17 cellular contexts compared by ENCODE assay signal in genomic region chr16:12315330-12316138, GRCh38.
DNase-seq lines count a peak whose midpoint lies in the region; ATAC-seq and TF ChIP-seq lines count a peak whose summit lies in the region.
"Had no signal": no experiment of that assay in that cellular context is flagged by ENCODE, and none has a peak within 500 bp of the region (broad histone marks: within the 10 kb centered on the region; RNA-seq: fewer than 3 reads in every experiment).

No MANE protein-coding gene starts in this region.

- H3K36me3 Mint-ChIP-seq in H9 (ENCODE audit: insufficient read depth in 1 of 3, low read depth in 3 of 3), result no peaks in the 10 kb centered on the region

- no peak overlapping the region for H3K4me2 ChIP-seq in H9 (ENCODE audit: insufficient read depth, insufficient read length, low read length)
- peak overlapping the region; percentile 80 for H3K4me2 ChIP-seq in OCI-LY7 (ENCODE audit: low read length)

- H2BK120ac ChIP-seq in H9 (ENCODE audit: low read depth, low read length, poor library complexity, severe bottlenecking), result no peak overlapping the region

- no peak overlapping the region for H4K5ac ChIP-seq in H9 (ENCODE audit: insufficient read length, low read depth, low read length)

- ATAC-seq in right lobe of liver (peak; percentile 40 to 77 (median 73)), GM19463 (IDR thresholded peaks at IDR 0.05; ENCODE audit: unreplicated experiment) (no peak)

- no peak overlapping the region for H2BK15ac ChIP-seq in H9 (ENCODE audit: low read depth, low read length)

- H3K79me1 ChIP-seq in H9 (ENCODE audit: insufficient read depth, low read depth, low read length, poor library complexity, severe bottlenecking), result no peaks in the 10 kb centered on the region

- peak; percentile 94 for DNase-seq in COR-L47 (lab: John Stamatoyannopoulos, UW)
- DNase-seq in H9, result no peak
- no peak for DNase-seq in OCI-LY7 (ENCODE audit: low spot score)
- DNase-seq in right lobe of liver, result peak in 1 of 3 donors; percentile 35
- no peak for DNase-seq in activated gamma-delta T cell (lab: John Stamatoyannopoulos, UW)
- DNase-seq in activated CD4-positive, alpha-beta T cell treated with anti-CD3 and anti-CD28 coated beads for 4 hours, result no peak
- DNase-seq in NCI-H1694 (lab: John Stamatoyannopoulos, UW), result no peak
- DNase-seq: activated CD4-positive, alpha-beta T cell treated with anti-CD3 and anti-CD28 coated beads, Interleukin-2, amount 10 ng/mL, durations not matched to agents 24 days and 14 days; aorta; hippocampal formation; NCI-H1048; NCI-H226; tibial artery had no signal

- peaks cover 68 to 86% of the 10 kb centered on the region in 2 experiments for H3K4me1 Mint-ChIP-seq in H9

- H3K36me3 ChIP-seq in OCI-LY7 (ENCODE audit: insufficient read depth, low read length) (no peaks in the 10 kb centered on the region), right lobe of liver (no peaks in the 10 kb centered on the region)
- H3K36me3 ChIP-seq: prostate gland, tibial artery had no signal

- H3K4me1 ChIP-seq in H9 (ENCODE audit: insufficient read depth, low read length) (peaks cover 10% of the 10 kb centered on the region; the same call in 1 of the 2 replicates), OCI-LY7 (ENCODE audit: insufficient read depth, low read length, poor library complexity, severe bottlenecking) (peaks cover 84% of the 10 kb centered on the region), right lobe of liver (peaks cover 0 to 20% (median 0%) of the 10 kb centered on the region in 4 donors)
- H3K4me1 ChIP-seq: prostate gland, tibial artery had no signal

- no peaks in the 10 kb centered on the region for H3K27me3 Mint-ChIP-seq in H9 (ENCODE audit: low read depth)
- H3K27me3 Mint-ChIP-seq: activated CD4-positive, alpha-beta T cell treated with anti-CD3 and anti-CD28 coated beads, Interleukin-2, amount 10 ng/mL, durations not matched to agents 24 days and 14 days had no signal

- H2AK5ac ChIP-seq in H9 (ENCODE audit: insufficient read length, low read length), result no peak overlapping the region

- H4K91ac ChIP-seq in H9 (ENCODE audit: insufficient read length, low read depth, low read length), result no peak overlapping the region

- no peaks in the 10 kb centered on the region for H3K9me2 ChIP-seq in OCI-LY7 (ENCODE audit: insufficient read depth, low read length)

- peak overlapping the region; percentile 7 to 63 (median 33); a peak in 5 of 7 replicates for H3K27ac Mint-ChIP-seq in H9
- H3K27ac Mint-ChIP-seq: activated CD4-positive, alpha-beta T cell treated with anti-CD3 and anti-CD28 coated beads, Interleukin-2, amount 10 ng/mL, durations not matched to agents 24 days and 14 days; activated T-helper 1 cell treated with anti-CD3 and anti-CD28 coated beads, Interleukin-12 subunit alpha, Interleukin-12 subunit beta, Interleukin-2, Interleukin-4 antibody, amounts not matched to agents 30 ng/mL and 10 ng/mL and 1 ng/mL, durations not matched to agents 14 hours and 24 hours and 36 hours; T-helper 2 cell treated with Interferon-gamma antibody and Interleukin-4, amounts not matched to agents 5 μg/mL and 100 μg/mL, for 36 hours had no signal

- H3K27ac ChIP-seq in H9 (ENCODE audit: insufficient read length, low read depth, low read length) (no peak overlapping the region), OCI-LY7 (ENCODE audit: low read depth, low read length, poor library complexity, severe bottlenecking) (peak overlapping the region; percentile 98), right lobe of liver (no peak overlapping the region)
- H3K27ac ChIP-seq: prostate gland, tibial artery had no signal

- no peak overlapping the region for H3K23ac ChIP-seq in H9 (ENCODE audit: insufficient read length, low read depth, low read length)

- H2BK12ac ChIP-seq in H9 (ENCODE audit: insufficient read length, low read depth, low read length), result no peak overlapping the region

- H3K18ac ChIP-seq in H9 (ENCODE audit: insufficient read length, low read depth, low read length), result no peak overlapping the region

- CTCF ChIA-PET in OCI-LY7 (lab: Charles Lee; ENCODE audit: unreplicated experiment), result no interaction called here

- H3K4me3 Mint-ChIP-seq in H9, result peak overlapping the region in 1 of 2 experiments; percentile 22; a peak in 1 of 5 replicates
- H3K4me3 Mint-ChIP-seq: activated CD4-positive, alpha-beta T cell treated with anti-CD3 and anti-CD28 coated beads, Interleukin-2, amount 10 ng/mL, durations not matched to agents 24 days and 14 days; activated T-helper 1 cell treated with anti-CD3 and anti-CD28 coated beads, Interleukin-12 subunit alpha, Interleukin-12 subunit beta, Interleukin-2, Interleukin-4 antibody, amounts not matched to agents 30 ng/mL and 10 ng/mL and 1 ng/mL, durations not matched to agents 14 hours and 24 hours and 36 hours; T-helper 2 cell treated with Interferon-gamma antibody and Interleukin-4, amounts not matched to agents 5 μg/mL and 100 μg/mL, for 36 hours had no signal

- intact Hi-C loops in OCI-LY7 (cut with micrococcal nuclease; ENCODE audit: unreplicated experiment), result no loop called here
- intact Hi-C loops in right lobe of liver (cut with DNase I), result no loop called here

- H4K20me1 ChIP-seq in H9 (ENCODE audit: control insufficient read depth, insufficient read depth, insufficient read length) (peaks cover 2% of the 10 kb centered on the region), OCI-LY7 (ENCODE audit: insufficient read depth, low read length) (no peaks in the 10 kb centered on the region)

- no peaks in the 10 kb centered on the region for H3K23me2 ChIP-seq in H9 (ENCODE audit: insufficient read length, low read depth, low read length, poor library complexity, severe bottlenecking)

- no peak overlapping the region for H2AFZ ChIP-seq in H9 (ENCODE audit: low read length)
- H2AFZ ChIP-seq in OCI-LY7 (ENCODE audit: low read length), result no peak overlapping the region; the same call in 1 of the 2 replicates

- no peak overlapping the region for H3K56ac ChIP-seq in H9 (ENCODE audit: insufficient read length, low read depth, low read length)

- H2BK5ac ChIP-seq in H9 (ENCODE audit: insufficient read length, low read length), result no peak overlapping the region

- H3T11ph ChIP-seq in H9 (ENCODE audit: low read length), result no peak overlapping the region

- no peak for TF ChIP-seq CTCF in H9 (conservative IDR thresholded peaks at IDR 0.05)
- no peak for TF ChIP-seq CTCF in OCI-LY7 (conservative IDR thresholded peaks at IDR 0.05; ENCODE audit: low read length)
- TF ChIP-seq CTCF in right lobe of liver (IDR thresholded peaks at IDR 0.05), result no peak

- H3K27me3 ChIP-seq in H9 (ENCODE audit: insufficient read depth, low read length) (no peaks in the 10 kb centered on the region), right lobe of liver (no peaks in the 10 kb centered on the region)
- H3K27me3 ChIP-seq: tibial artery had no signal

- POLR2A ChIA-PET in OCI-LY7 (lab: Charles Lee), result interaction anchor here (4.3 kb wide), 1 partner anchor 23 kb away, joined by 26 read pairs; no protein-coding TSS in a partner anchor

- H3K4ac ChIP-seq in H9 (ENCODE audit: low read depth, low read length), result no peak overlapping the region

- H3K79me2 ChIP-seq in H9 (ENCODE audit: insufficient read depth, low read length) (no peaks in the 10 kb centered on the region), OCI-LY7 (ENCODE audit: insufficient read depth, low read depth, low read length) (no peaks in the 10 kb centered on the region; the same call in 1 of the 2 replicates)

- H3K4me3 ChIP-seq in OCI-LY7 (ENCODE audit: low read depth, low read length, poor library complexity, severe bottlenecking) (no peak overlapping the region), right lobe of liver (no peak overlapping the region)
- H3K4me3 ChIP-seq: prostate gland, tibial artery had no signal

- no CpG with 5 or more reads among the region's 8 CpGs for WGBS in H9 (ENCODE audit: extremely low coverage, insufficient read length, low lambda C conversion rate)
- WGBS in right lobe of liver (ENCODE audit: insufficient coverage, low coverage, low lambda C conversion rate, missing lambda C conversion rate), result 50% methylated on average over 8 of the region's 8 CpGs

- H3K9me3 Mint-ChIP-seq in H9, result no peaks in the 10 kb centered on the region; a peak in 1 of 5 replicates
- H3K9me3 Mint-ChIP-seq: activated CD4-positive, alpha-beta T cell treated with anti-CD3 and anti-CD28 coated beads, Interleukin-2, amount 10 ng/mL, durations not matched to agents 24 days and 14 days; activated T-helper 1 cell treated with anti-CD3 and anti-CD28 coated beads, Interleukin-12 subunit alpha, Interleukin-12 subunit beta, Interleukin-2, Interleukin-4 antibody, amounts not matched to agents 30 ng/mL and 10 ng/mL and 1 ng/mL, durations not matched to agents 14 hours and 24 hours and 36 hours; T-helper 2 cell treated with Interferon-gamma antibody and Interleukin-4, amounts not matched to agents 5 μg/mL and 100 μg/mL, for 36 hours had no signal

- H3K9ac ChIP-seq in H9 (ENCODE audit: extremely low read depth, insufficient read length, low read length), result no peak overlapping the region

- no peak for TF ChIP-seq POLR2A in right lobe of liver (IDR thresholded peaks at IDR 0.05)

- H3K9me3 ChIP-seq in H9 (ENCODE audit: control insufficient read depth, low read depth, low read length) (no peaks in the 10 kb centered on the region), OCI-LY7 (ENCODE audit: low read length) (no peaks in the 10 kb centered on the region), right lobe of liver (no peaks in the 10 kb centered on the region)
- H3K9me3 ChIP-seq: prostate gland, tibial artery had no signal

- no peak overlapping the region for H2BK20ac ChIP-seq in H9 (ENCODE audit: low read depth, low read length, poor library complexity, severe bottlenecking)

- H4K8ac ChIP-seq in H9 (replicated peaks; ENCODE audit: insufficient read length, low read depth, low read length), result no peak overlapping the region

- no TSS peak for BruUV-seq in OCI-LY7 (replicated peaks; lab: Mats Ljungman, UMichigan)

- no peak overlapping the region for H3K14ac ChIP-seq in H9 (ENCODE audit: insufficient read depth, low read length)
